Comparison of ENCODE assay signal across 1 cellular context in the genomic region with DNA sequence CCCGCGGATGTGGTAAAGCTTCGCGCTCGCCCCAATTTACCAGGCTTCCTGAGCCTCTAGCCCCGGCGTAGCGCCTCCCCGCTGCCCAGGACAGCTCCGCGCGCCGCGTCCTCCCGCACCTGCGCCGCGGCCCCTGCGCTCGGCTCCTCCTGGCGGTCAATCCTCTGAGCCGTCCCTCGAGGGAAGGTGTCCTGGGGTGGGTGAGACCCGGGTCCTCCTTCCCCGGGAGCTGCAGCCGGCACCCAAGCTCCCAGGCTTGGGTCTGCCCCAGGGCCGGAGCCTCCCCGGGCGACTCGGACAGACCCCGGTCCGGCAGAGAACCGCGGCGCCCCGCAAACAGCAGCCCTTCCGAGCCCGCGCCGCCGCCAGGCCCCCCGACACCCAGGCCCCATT.
TF ChIP-seq lines count a peak whose summit lies in the region.

No MANE protein-coding gene starts in this region.

TF ChIP-seq in GM12878, 131 proteins besides CTCF, POLR2A, EP300 and RAD21 (continued from another document):
- TF ChIP-seq, protein P1, sequence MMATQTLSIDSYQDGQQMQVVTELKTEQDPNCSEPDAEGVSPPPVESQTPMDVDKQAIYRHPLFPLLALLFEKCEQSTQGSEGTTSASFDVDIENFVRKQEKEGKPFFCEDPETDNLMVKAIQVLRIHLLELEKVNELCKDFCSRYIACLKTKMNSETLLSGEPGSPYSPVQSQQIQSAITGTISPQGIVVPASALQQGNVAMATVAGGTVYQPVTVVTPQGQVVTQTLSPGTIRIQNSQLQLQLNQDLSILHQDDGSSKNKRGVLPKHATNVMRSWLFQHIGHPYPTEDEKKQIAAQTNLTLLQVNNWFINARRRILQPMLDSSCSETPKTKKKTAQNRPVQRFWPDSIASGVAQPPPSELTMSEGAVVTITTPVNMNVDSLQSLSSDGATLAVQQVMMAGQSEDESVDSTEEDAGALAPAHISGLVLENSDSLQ (IDR thresholded peaks at IDR 0.05): no peak
- 0 out of 2 replicates have a peak, but pooled peaks have one; percentile 22 for TF ChIP-seq CHD2 (IDR thresholded peaks at IDR 0.05; ENCODE audit: borderline replicate concordance, low read depth, low read length)
- TF ChIP-seq CBFB (IDR thresholded peaks at IDR 0.05; ENCODE audit: low read depth): no peak
- TF ChIP-seq SMARCA5 (IDR thresholded peaks at IDR 0.05): peak; percentile 85
- TF ChIP-seq WRNIP1 (IDR thresholded peaks at IDR 0.05; ENCODE audit: borderline replicate concordance, low read depth, low read length): no peak
- TF ChIP-seq CBX3 (IDR thresholded peaks at IDR 0.05; ENCODE audit: borderline replicate concordance, low read depth): no peak
- TF ChIP-seq FOXM1 (IDR thresholded peaks at IDR 0.05; ENCODE audit: low read depth, low read length): no peak
- TF ChIP-seq TCF3 (IDR thresholded peaks at IDR 0.05; ENCODE audit: borderline replicate concordance, insufficient read depth, low read depth, low read length): peak; percentile 62; the same call in 1 of the 2 replicates
- no peak for TF ChIP-seq NR2C2 (IDR thresholded peaks at IDR 0.05; ENCODE audit: borderline replicate concordance, control insufficient read depth, insufficient read length, low read depth)
- TF ChIP-seq, protein P2, sequence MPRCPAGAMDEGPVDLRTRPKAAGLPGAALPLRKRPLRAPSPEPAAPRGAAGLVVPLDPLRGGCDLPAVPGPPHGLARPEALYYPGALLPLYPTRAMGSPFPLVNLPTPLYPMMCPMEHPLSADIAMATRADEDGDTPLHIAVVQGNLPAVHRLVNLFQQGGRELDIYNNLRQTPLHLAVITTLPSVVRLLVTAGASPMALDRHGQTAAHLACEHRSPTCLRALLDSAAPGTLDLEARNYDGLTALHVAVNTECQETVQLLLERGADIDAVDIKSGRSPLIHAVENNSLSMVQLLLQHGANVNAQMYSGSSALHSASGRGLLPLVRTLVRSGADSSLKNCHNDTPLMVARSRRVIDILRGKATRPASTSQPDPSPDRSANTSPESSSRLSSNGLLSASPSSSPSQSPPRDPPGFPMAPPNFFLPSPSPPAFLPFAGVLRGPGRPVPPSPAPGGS (IDR thresholded peaks at IDR 0.05; ENCODE audit: borderline replicate concordance, insufficient read depth, low read depth, low read length, poor library complexity, severe bottlenecking): no peak
- TF ChIP-seq ZNF274 (IDR thresholded peaks at IDR 0.05; ENCODE audit: insufficient read depth, insufficient read length): no peak
- TF ChIP-seq, protein P3, sequence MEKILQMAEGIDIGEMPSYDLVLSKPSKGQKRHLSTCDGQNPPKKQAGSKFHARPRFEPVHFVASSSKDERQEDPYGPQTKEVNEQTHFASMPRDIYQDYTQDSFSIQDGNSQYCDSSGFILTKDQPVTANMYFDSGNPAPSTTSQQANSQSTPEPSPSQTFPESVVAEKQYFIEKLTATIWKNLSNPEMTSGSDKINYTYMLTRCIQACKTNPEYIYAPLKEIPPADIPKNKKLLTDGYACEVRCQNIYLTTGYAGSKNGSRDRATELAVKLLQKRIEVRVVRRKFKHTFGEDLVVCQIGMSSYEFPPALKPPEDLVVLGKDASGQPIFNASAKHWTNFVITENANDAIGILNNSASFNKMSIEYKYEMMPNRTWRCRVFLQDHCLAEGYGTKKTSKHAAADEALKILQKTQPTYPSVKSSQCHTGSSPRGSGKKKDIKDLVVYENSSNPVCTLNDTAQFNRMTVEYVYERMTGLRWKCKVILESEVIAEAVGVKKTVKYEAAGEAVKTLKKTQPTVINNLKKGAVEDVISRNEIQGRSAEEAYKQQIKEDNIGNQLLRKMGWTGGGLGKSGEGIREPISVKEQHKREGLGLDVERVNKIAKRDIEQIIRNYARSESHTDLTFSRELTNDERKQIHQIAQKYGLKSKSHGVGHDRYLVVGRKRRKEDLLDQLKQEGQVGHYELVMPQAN (conservative IDR thresholded peaks at IDR 0.05): 0 out of 2 replicates have a peak, but pooled peaks have one; percentile 51
- no peak for TF ChIP-seq NR2C1 (IDR thresholded peaks at IDR 0.05)
- TF ChIP-seq, protein P4, sequence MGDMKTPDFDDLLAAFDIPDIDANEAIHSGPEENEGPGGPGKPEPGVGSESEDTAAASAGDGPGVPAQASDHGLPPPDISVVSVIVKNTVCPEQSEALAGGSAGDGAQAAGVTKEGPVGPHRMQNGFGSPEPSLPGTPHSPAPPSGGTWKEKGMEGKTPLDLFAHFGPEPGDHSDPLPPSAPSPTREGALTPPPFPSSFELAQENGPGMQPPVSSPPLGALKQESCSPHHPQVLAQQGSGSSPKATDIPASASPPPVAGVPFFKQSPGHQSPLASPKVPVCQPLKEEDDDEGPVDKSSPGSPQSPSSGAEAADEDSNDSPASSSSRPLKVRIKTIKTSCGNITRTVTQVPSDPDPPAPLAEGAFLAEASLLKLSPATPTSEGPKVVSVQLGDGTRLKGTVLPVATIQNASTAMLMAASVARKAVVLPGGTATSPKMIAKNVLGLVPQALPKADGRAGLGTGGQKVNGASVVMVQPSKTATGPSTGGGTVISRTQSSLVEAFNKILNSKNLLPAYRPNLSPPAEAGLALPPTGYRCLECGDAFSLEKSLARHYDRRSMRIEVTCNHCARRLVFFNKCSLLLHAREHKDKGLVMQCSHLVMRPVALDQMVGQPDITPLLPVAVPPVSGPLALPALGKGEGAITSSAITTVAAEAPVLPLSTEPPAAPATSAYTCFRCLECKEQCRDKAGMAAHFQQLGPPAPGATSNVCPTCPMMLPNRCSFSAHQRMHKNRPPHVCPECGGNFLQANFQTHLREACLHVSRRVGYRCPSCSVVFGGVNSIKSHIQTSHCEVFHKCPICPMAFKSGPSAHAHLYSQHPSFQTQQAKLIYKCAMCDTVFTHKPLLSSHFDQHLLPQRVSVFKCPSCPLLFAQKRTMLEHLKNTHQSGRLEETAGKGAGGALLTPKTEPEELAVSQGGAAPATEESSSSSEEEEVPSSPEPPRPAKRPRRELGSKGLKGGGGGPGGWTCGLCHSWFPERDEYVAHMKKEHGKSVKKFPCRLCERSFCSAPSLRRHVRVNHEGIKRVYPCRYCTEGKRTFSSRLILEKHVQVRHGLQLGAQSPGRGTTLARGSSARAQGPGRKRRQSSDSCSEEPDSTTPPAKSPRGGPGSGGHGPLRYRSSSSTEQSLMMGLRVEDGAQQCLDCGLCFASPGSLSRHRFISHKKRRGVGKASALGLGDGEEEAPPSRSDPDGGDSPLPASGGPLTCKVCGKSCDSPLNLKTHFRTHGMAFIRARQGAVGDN (IDR thresholded peaks at IDR 0.05): peak; percentile 46; the same call in 1 of the 2 replicates
- no peak for TF ChIP-seq CEBPB (IDR thresholded peaks at IDR 0.05; ENCODE audit: borderline replicate concordance in 1 of 2, low read depth in 2 of 2, low read length in 2 of 2)
- no peak for TF ChIP-seq SUZ12 (IDR thresholded peaks at IDR 0.05; ENCODE audit: unreplicated experiment)
- TF ChIP-seq KDM1A (IDR thresholded peaks at IDR 0.05; ENCODE audit: borderline replicate concordance): no peak
